ENCODE assay signal across 23 cellular contexts in genomic region chr3:188533612-188534357, GRCh38.
DNase-seq lines count a peak whose midpoint lies in the region; ATAC-seq and TF ChIP-seq lines count a peak whose summit lies in the region.
"Had no signal": no experiment of that assay in that cellular context is flagged by ENCODE, and none has a peak within 500 bp of the region (broad histone marks: within the 10 kb centered on the region; RNA-seq: fewer than 3 reads in every experiment).

No MANE protein-coding gene starts in this region.

- ATAC-seq in heart left ventricle, result peak in 3 of 4 donors; percentile 22 to 36 (median 36)
- ATAC-seq in heart right ventricle, result no peak
- no peak for ATAC-seq in gastroesophageal sphincter
- no peak for ATAC-seq in activated CD8-positive, alpha-beta memory T cell treated with anti-CD3 and anti-CD28 coated beads, Interleukin-2, amount 10 ng/mL, durations not matched to agents 7 days and 5 days
- ATAC-seq: activated T-cell treated with anti-CD3 and anti-CD28 coated beads, Interleukin-2, amount 50 U/mL, for 4 hours; stimulated activated naive CD8-positive, alpha-beta T cell treated with anti-CD3 and anti-CD28 coated beads, Interleukin-15, amount 100 ng/mL, for 72 hours had no signal

- H3K4me3 ChIP-seq in heart left ventricle (no peak overlapping the region), heart right ventricle (no peak overlapping the region), adrenal gland (no peak overlapping the region), gastroesophageal sphincter (no peak overlapping the region), tibial artery (no peak overlapping the region)
- H3K4me3 ChIP-seq: cardiac muscle cell, tibial nerve had no signal

- H3K4me1 ChIP-seq in heart left ventricle, result peaks cover 0 to 19% (median 2%) of the 10 kb centered on the region in 12 donors
- H3K4me1 ChIP-seq in heart right ventricle, result peaks cover 0 to 24% (median 7%) of the 10 kb centered on the region in 9 donors
- peaks cover 8 to 32% of the 10 kb centered on the region in 2 donors for H3K4me1 ChIP-seq in adrenal gland (replicated peaks in 1 of 2)
- peaks cover 3 to 67% (median 25%) of the 10 kb centered on the region in 3 donors for H3K4me1 ChIP-seq in gastroesophageal sphincter
- peaks cover 0 to 83% (median 2%) of the 10 kb centered on the region in 4 donors for H3K4me1 ChIP-seq in tibial artery
- H3K4me1 ChIP-seq: BE2C had no signal

- H3K36me3 ChIP-seq in heart left ventricle, result no peaks in the 10 kb centered on the region
- H3K36me3 ChIP-seq in heart right ventricle, result no peaks in the 10 kb centered on the region
- H3K36me3 ChIP-seq in adrenal gland (replicated peaks in 1 of 2), result no peaks in the 10 kb centered on the region
- no peaks in the 10 kb centered on the region for H3K36me3 ChIP-seq in gastroesophageal sphincter
- H3K36me3 ChIP-seq in tibial artery, result no peaks in the 10 kb centered on the region
- H3K36me3 ChIP-seq: BE2C, cardiac muscle cell, tibial nerve had no signal

- TF ChIP-seq POLR2A in heart left ventricle (IDR thresholded peaks at IDR 0.05) (no peak), adrenal gland (IDR thresholded peaks at IDR 0.05) (no peak), gastroesophageal sphincter (IDR thresholded peaks at IDR 0.05) (no peak)

- no peaks in the 10 kb centered on the region for H3K9me3 Mint-ChIP-seq in activated CD8-positive, alpha-beta memory T cell treated with anti-CD3 and anti-CD28 coated beads, Interleukin-2, amount 10 ng/mL, durations not matched to agents 7 days and 5 days (ENCODE audit: low read depth)
- H3K9me3 Mint-ChIP-seq: activated T-cell treated with anti-CD3 and anti-CD28 coated beads, Interleukin-2, amount 50 U/mL, for 4 hours; dendritic cell treated with granulocyte-macrophage colony-stimulating factor and Interleukin-4, amounts not matched to agents 40 ng/mL and 50 ng/mL, for 4 days had no signal

- peaks cover 1% of the 10 kb centered on the region for H3K36me3 Mint-ChIP-seq in activated CD8-positive, alpha-beta memory T cell treated with anti-CD3 and anti-CD28 coated beads, Interleukin-2, amount 10 ng/mL, durations not matched to agents 7 days and 5 days

- WGBS in heart left ventricle, 4 donors, result 86 to 94% (median 89%) methylated on average over 4 of the region's 4 CpGs
- WGBS in heart right ventricle, 2 donors, result 89% methylated on average over 4 of the region's 4 CpGs
- 78 to 82% (median 80%) methylated on average over 4 of the region's 4 CpGs for WGBS in adrenal gland, 4 donors
- 66 to 67% methylated on average over 4 of the region's 4 CpGs for WGBS in gastroesophageal sphincter (ENCODE audit: low coverage in 1 of 2), 2 donors

- TF ChIP-seq EP300 in gastroesophageal sphincter (IDR thresholded peaks at IDR 0.05), result no peak

- H3K27ac ChIP-seq in heart left ventricle (peak overlapping the region in 1 of 12 donors; percentile 0), heart right ventricle (no peak overlapping the region), adrenal gland (peak overlapping the region in 3 of 5 donors; percentile 21 to 45 (median 35)), gastroesophageal sphincter (peak overlapping the region in 3 of 4 donors; percentile 27 to 34 (median 33)), tibial artery (peak overlapping the region in 1 of 2 donors; percentile 21)
- H3K27ac ChIP-seq: cardiac muscle cell had no signal

- H3K27me3 ChIP-seq in heart left ventricle, result no peaks in the 10 kb centered on the region
- H3K27me3 ChIP-seq in heart right ventricle, result no peaks in the 10 kb centered on the region
- H3K27me3 ChIP-seq in adrenal gland, result no peaks in the 10 kb centered on the region
- H3K27me3 ChIP-seq in gastroesophageal sphincter, result no peaks in the 10 kb centered on the region
- no peaks in the 10 kb centered on the region for H3K27me3 ChIP-seq in tibial artery
- H3K27me3 ChIP-seq: BE2C, cardiac muscle cell, tibial nerve had no signal

- no peaks in the 10 kb centered on the region for H3K27me3 Mint-ChIP-seq in activated CD8-positive, alpha-beta memory T cell treated with anti-CD3 and anti-CD28 coated beads, Interleukin-2, amount 10 ng/mL, durations not matched to agents 7 days and 5 days
- H3K27me3 Mint-ChIP-seq: dendritic cell treated with granulocyte-macrophage colony-stimulating factor and Interleukin-4, amounts not matched to agents 40 ng/mL and 50 ng/mL, for 4 days; stimulated activated naive CD8-positive, alpha-beta T cell treated with anti-CD3 and anti-CD28 coated beads, Interleukin-15, amount 100 ng/mL, for 72 hours had no signal

- TF ChIP-seq CTCF in heart left ventricle (IDR thresholded peaks at IDR 0.05) (no peak), heart right ventricle (IDR thresholded peaks at IDR 0.05) (no peak), adrenal gland (IDR thresholded peaks at IDR 0.05) (no peak), gastroesophageal sphincter (IDR thresholded peaks at IDR 0.05) (no peak), tibial artery (IDR thresholded peaks at IDR 0.05) (no peak)

- H3K4me3 Mint-ChIP-seq in activated CD8-positive, alpha-beta memory T cell treated with anti-CD3 and anti-CD28 coated beads, Interleukin-2, amount 10 ng/mL, durations not matched to agents 7 days and 5 days, result no peak overlapping the region
- H3K4me3 Mint-ChIP-seq: activated T-cell treated with anti-CD3 and anti-CD28 coated beads, Interleukin-2, amount 50 U/mL, for 4 hours; dendritic cell treated with granulocyte-macrophage colony-stimulating factor and Interleukin-4, amounts not matched to agents 40 ng/mL and 50 ng/mL, for 4 days; stimulated activated naive CD8-positive, alpha-beta T cell treated with anti-CD3 and anti-CD28 coated beads, Interleukin-15, amount 100 ng/mL, for 72 hours had no signal

- no peaks in the 10 kb centered on the region for H3K4me1 Mint-ChIP-seq in activated CD8-positive, alpha-beta memory T cell treated with anti-CD3 and anti-CD28 coated beads, Interleukin-2, amount 10 ng/mL, durations not matched to agents 7 days and 5 days

- intact Hi-C loops in heart left ventricle (cut with DNase I), result no loop called here
- intact Hi-C loops in heart right ventricle (cut with DNase I), result loop anchor here in 1 of 10 donors (10.0 kb wide), 1 partner anchor 121 kb away; no protein-coding TSS in a partner anchor
- intact Hi-C loops in adrenal gland (cut with DNase I), result no loop called here
- intact Hi-C loops in tibial artery (cut with DNase I; ENCODE audit: low total_unique reads), result no loop called here

- no peaks in the 10 kb centered on the region for H3K9me3 ChIP-seq in heart left ventricle
- no peaks in the 10 kb centered on the region for H3K9me3 ChIP-seq in heart right ventricle
- no peaks in the 10 kb centered on the region for H3K9me3 ChIP-seq in adrenal gland (replicated peaks in 1 of 3)
- H3K9me3 ChIP-seq in gastroesophageal sphincter, result no peaks in the 10 kb centered on the region
- no peaks in the 10 kb centered on the region for H3K9me3 ChIP-seq in tibial artery
- H3K9me3 ChIP-seq: BE2C, tibial nerve had no signal

- no peak overlapping the region for H3K27ac Mint-ChIP-seq in activated CD8-positive, alpha-beta memory T cell treated with anti-CD3 and anti-CD28 coated beads, Interleukin-2, amount 10 ng/mL, durations not matched to agents 7 days and 5 days
- H3K27ac Mint-ChIP-seq: dendritic cell treated with granulocyte-macrophage colony-stimulating factor and Interleukin-4, amounts not matched to agents 40 ng/mL and 50 ng/mL, for 4 days; stimulated activated naive CD8-positive, alpha-beta T cell treated with anti-CD3 and anti-CD28 coated beads, Interleukin-15, amount 100 ng/mL, for 72 hours had no signal

- DNase-seq in heart left ventricle (no peak), heart right ventricle (no peak), adrenal gland (peak in 1 of 7 donors; percentile 5), tibial artery (no peak), C1 segment of cervical spinal cord (lab: John Stamatoyannopoulos, UW) (no peak)
- no peak for DNase-seq in activated CD8-positive, alpha-beta memory T cell treated with anti-CD3 and anti-CD28 coated beads, Interleukin-2, amount 10 ng/mL, durations not matched to agents 7 days and 5 days
- DNase-seq in central memory CD4-positive, alpha-beta T cell, result no peak
- DNase-seq: activated CD4-positive, alpha-beta T cell treated with anti-CD3 and anti-CD28 coated beads for 1 hour; activated naive CD4-positive, alpha-beta T cell; activated T-cell treated with anti-CD3 and anti-CD28 coated beads, Interleukin-2, amount 50 U/mL, for 4 hours; BE2C; DND-41; foreskin melanocyte; kidney; NCI-H187; NCI-H774; Right ventricle myocardium superior; stimulated activated CD4-positive, alpha-beta T cell treated with anti-CD3 and anti-CD28 coated beads, Interleukin-4, amount 100 ng/mL, for 24 hours; stimulated activated naive CD8-positive, alpha-beta T cell treated with anti-CD3 and anti-CD28 coated beads, Interleukin-15, amount 100 ng/mL, for 72 hours had no signal

- CTCF ChIA-PET in activated CD8-positive, alpha-beta memory T cell treated with anti-CD3 and anti-CD28 coated beads, Interleukin-2, amount 10 ng/mL, durations not matched to agents 7 days and 5 days (lab: Charles Lee), result interaction anchor here (0.9 kb wide), 1 partner anchor 794 kb away, joined by 4 read pairs; no protein-coding TSS in a partner anchor

Comparison
In these comparisons a context has a peak if more than half of its experiments do, and no peak if none do; other contexts are left out.
1. ATAC-seq: peak in heart left ventricle (3 of 4); none in heart right ventricle (0 of 8), gastroesophageal sphincter (single experiment) and activated CD8-positive, alpha-beta memory T cell treated with anti-CD3 and anti-CD28 coated beads, Interleukin-2, amount 10 ng/mL, durations not matched to agents 7 days and 5 days (single experiment).
2. H3K27ac ChIP-seq: peak in adrenal gland (3 of 5) and gastroesophageal sphincter (3 of 4); none in heart right ventricle (0 of 10).